ENCODE assay signal across 27 cellular contexts in genomic region chr16:24723663-24724062, GRCh38. TPM values are rescaled to one million over a fixed set of nuclear protein-coding genes. Genes with fewer than 3 reads are reported as not detected.
DNase-seq lines count a peak whose midpoint lies in the region; ATAC-seq and TF ChIP-seq lines count a peak whose summit lies in the region.
"Had no signal": no experiment of that assay in that cellular context is flagged by ENCODE, and none has a peak within 500 bp of the region (broad histone marks: within the 10 kb centered on the region; RNA-seq: fewer than 3 reads in every experiment).

No MANE protein-coding gene starts in this region.

- no peak overlapping the region for H4K8ac ChIP-seq in trophoblast cell (ENCODE audit: low read depth, low read length)

- H3K27me3 Mint-ChIP-seq in HFFc6 (ENCODE audit: insufficient read depth) (no peaks in the 10 kb centered on the region; the same call in 1 of the 2 replicates), chondrocyte (ENCODE audit: low read depth) (no peaks in the 10 kb centered on the region)

- no peak overlapping the region for H3K4ac ChIP-seq in trophoblast cell (ENCODE audit: low read depth, low read length)

- H4K91ac ChIP-seq in trophoblast cell (ENCODE audit: low read depth, low read length): no peak overlapping the region

- no peak overlapping the region for H3K14ac ChIP-seq in trophoblast cell (ENCODE audit: low read length)

- H3K4me1 Mint-ChIP-seq in HFFc6 (ENCODE audit: low read depth) (peaks cover 27% of the 10 kb centered on the region), chondrocyte (ENCODE audit: low read depth) (peaks cover 32% of the 10 kb centered on the region)
- H3K4me1 Mint-ChIP-seq: stimulated activated memory B cell treated with anti-CD40 and anti-IgM and Interleukin-4, amounts not matched to agents 10 μg/mL and 1 μg/mL and 100 μg/mL, for 72 hours had no signal

- H2BK12ac ChIP-seq in trophoblast cell (ENCODE audit: low read length): no peak overlapping the region

- no peak overlapping the region for H2BK5ac ChIP-seq in trophoblast cell (ENCODE audit: low read depth, low read length, poor library complexity)

- no peaks in the 10 kb centered on the region for H3K79me2 ChIP-seq in trophoblast cell (ENCODE audit: control insufficient read depth, insufficient read depth, low read length, poor library complexity)

- peak; percentile 78 for ATAC-seq in activated CD4-positive, CD25-positive, alpha-beta regulatory T cell treated with anti-CD3 and anti-CD28 coated beads, Interleukin-2, amount 50 U/mL, for 24 hours
- ATAC-seq: GM12878; stimulated activated memory B cell treated with anti-CD40 and anti-IgM and Interleukin-4, amounts not matched to agents 10 μg/mL and 1 μg/mL and 100 μg/mL, for 72 hours; T-helper 17 cell had no signal

- H3K9me3 ChIP-seq in adipocyte (ENCODE audit: control insufficient read depth, low read length): no peaks in the 10 kb centered on the region
- no peaks in the 10 kb centered on the region for H3K9me3 ChIP-seq in trophoblast cell (ENCODE audit: insufficient read depth, low read depth, low read length)
- H3K9me3 ChIP-seq: gastrocnemius medialis, psoas muscle, testis had no signal

- H3K27ac Mint-ChIP-seq in HFFc6: no peak overlapping the region; the same call in 1 of the 2 replicates
- H3K27ac Mint-ChIP-seq in chondrocyte (ENCODE audit: unreplicated experiment): no peak overlapping the region
- H3K27ac Mint-ChIP-seq: B cell; stimulated activated memory B cell treated with anti-CD40 and anti-IgM and Interleukin-4, amounts not matched to agents 10 μg/mL and 1 μg/mL and 100 μg/mL, for 72 hours; T-helper 17 cell had no signal

- H3K4me3 ChIP-seq in adipocyte (ENCODE audit: low read length): no peak overlapping the region
- no peak overlapping the region for H3K4me3 ChIP-seq in trophoblast cell (ENCODE audit: low read depth, low read length)
- H3K4me3 ChIP-seq: gastrocnemius medialis, GM12878, lung, psoas muscle, SJSA1, skin epidermis, testis had no signal

- H2AFZ ChIP-seq in trophoblast cell (ENCODE audit: insufficient read depth, low read length, poor library complexity): no peak overlapping the region

- H3K4me2 ChIP-seq in trophoblast cell (ENCODE audit: low read length): no peak overlapping the region

- H4K12ac ChIP-seq in trophoblast cell (ENCODE audit: low read depth, low read length): no peak overlapping the region

- no peak for TF ChIP-seq CTCF in HFFc6 (IDR thresholded peaks at IDR 0.05)
- TF ChIP-seq CTCF in chondrocyte (IDR thresholded peaks at IDR 0.05): no peak

- H2AK5ac ChIP-seq in trophoblast cell (ENCODE audit: low read length): no peak overlapping the region

- H3K23ac ChIP-seq in trophoblast cell (ENCODE audit: low read length): no peak overlapping the region

- H3K36me3 ChIP-seq in adipocyte (ENCODE audit: control insufficient read depth, insufficient read depth, low read length, severe bottlenecking) (no peaks in the 10 kb centered on the region), trophoblast cell (ENCODE audit: control insufficient read depth in 1 of 2, insufficient read depth in 2 of 2, low read length in 2 of 2) (no peaks in the 10 kb centered on the region)
- H3K36me3 ChIP-seq: gastrocnemius medialis, SJSA1 had no signal

- H3K4me3 Mint-ChIP-seq in HFFc6 (no peak overlapping the region), chondrocyte (ENCODE audit: unreplicated experiment) (no peak overlapping the region)
- H3K4me3 Mint-ChIP-seq: B cell; stimulated activated memory B cell treated with anti-CD40 and anti-IgM and Interleukin-4, amounts not matched to agents 10 μg/mL and 1 μg/mL and 100 μg/mL, for 72 hours; T-helper 17 cell had no signal

- H3K27ac ChIP-seq in trophoblast cell (ENCODE audit: low read depth, low read length): no peak overlapping the region
- H3K27ac ChIP-seq: gastrocnemius medialis, psoas muscle, SJSA1, skin epidermis, testis had no signal

- no peak overlapping the region for H3K18ac ChIP-seq in trophoblast cell (ENCODE audit: low read length)

- H3K9ac ChIP-seq in adipocyte (ENCODE audit: low read length) (peak overlapping the region; percentile 22), trophoblast cell (ENCODE audit: low read length) (no peak overlapping the region)

- DNase-seq in activated CD4-positive, CD25-positive, alpha-beta regulatory T cell (lab: John Stamatoyannopoulos, UW): no peak
- peak; percentile 41 for DNase-seq in HFFc6
- DNase-seq in adipocyte (ENCODE audit: low read depth): peak; percentile 32
- DNase-seq in trophoblast cell: peak; percentile 2 to 76
- DNase-seq in NCI-H146 treated with DMSO at 0.1 percent for 48 hours (lab: John Stamatoyannopoulos, UW; ENCODE audit: unreplicated experiment): no peak
- DNase-seq in effector CD8-positive, alpha-beta T cell (lab: John Stamatoyannopoulos, UW): no peak
- DNase-seq in chondrocyte (ENCODE audit: low spot score): no peak
- DNase-seq: 8988T; activated CD4-positive, alpha-beta T cell treated with anti-CD3 and anti-CD28 coated beads, Interleukin-2, amount 50 U/mL, for 48 hours; activated gamma-delta T cell treated with Interleukin-2 at 50 U/mL for 16 hours; gastrocnemius medialis; hippocampal formation; islet precursor cell; KG1; NCI-H187; NCI-H82; psoas muscle; stimulated activated CD4-positive, alpha-beta T cell treated with anti-CD3 and anti-CD28 coated beads, Interleukin-1b, Interleukin-23, amount 100 ng/mL, for 48 hours; T-helper 17 cell; testis had no signal

- no peak overlapping the region for H2BK120ac ChIP-seq in trophoblast cell (ENCODE audit: insufficient read depth, low read length, poor library complexity)

- H3K27me3 ChIP-seq in adipocyte (replicated peaks; ENCODE audit: control insufficient read depth, insufficient read depth, low read length) (no peaks in the 10 kb centered on the region), trophoblast cell (ENCODE audit: insufficient read depth, low read length) (no peaks in the 10 kb centered on the region)
- H3K27me3 ChIP-seq: gastrocnemius medialis, SJSA1, testis had no signal

- H3K9me3 Mint-ChIP-seq in HFFc6 (no peaks in the 10 kb centered on the region), chondrocyte (ENCODE audit: low read depth) (no peaks in the 10 kb centered on the region)
- H3K9me3 Mint-ChIP-seq: stimulated activated memory B cell treated with anti-CD40 and anti-IgM and Interleukin-4, amounts not matched to agents 10 μg/mL and 1 μg/mL and 100 μg/mL, for 72 hours had no signal

- H3K79me1 ChIP-seq in trophoblast cell (ENCODE audit: low read length): no peaks in the 10 kb centered on the region

- H3K4me1 ChIP-seq in adipocyte (ENCODE audit: control insufficient read depth, insufficient read depth, low read length): peaks cover 17% of the 10 kb centered on the region
- H3K4me1 ChIP-seq in trophoblast cell (ENCODE audit: control insufficient read depth in 1 of 2, insufficient read depth in 2 of 2, low read length in 2 of 2): no peaks in the 10 kb centered on the region
- H3K4me1 ChIP-seq: testis had no signal

- H3K36me3 Mint-ChIP-seq in HFFc6 (ENCODE audit: low read depth): no peaks in the 10 kb centered on the region
- H3K36me3 Mint-ChIP-seq in chondrocyte (ENCODE audit: low read depth): no peaks in the 10 kb centered on the region
- H3K36me3 Mint-ChIP-seq: stimulated activated memory B cell treated with anti-CD40 and anti-IgM and Interleukin-4, amounts not matched to agents 10 μg/mL and 1 μg/mL and 100 μg/mL, for 72 hours had no signal

RNA-seq across cellular contexts. Expression of gene TNRC6A, which starts 5.8 kb away (rescaled TPM):
- 10 to 100 TPM; 40.7 to 49.3 (median 41.7) TPM for total RNA-seq in HFFc6 (2021; fragmentation: NEBNext Ultra II Directional; extraction: Animal tissue kit (Norgen Biotek cat#: 25700))
- 19.9 and 21.5 TPM in 2 replicates for polyA plus RNA-seq in trophoblast cell (2013)
- 42.8 to 57.6 TPM (median 52.1 TPM) in 3 replicates for total RNA-seq in chondrocyte

Comparison
In these comparisons a context has a peak if more than half of its experiments do, and no peak if none do; other contexts are left out.
1. DNase-seq: peak in HFFc6 (single experiment), adipocyte (single experiment) and trophoblast cell (2 of 2); none in activated CD4-positive, CD25-positive, alpha-beta regulatory T cell (0 of 4), NCI-H146 treated with DMSO at 0.1 percent for 48 hours (single experiment), effector CD8-positive, alpha-beta T cell (single experiment) and chondrocyte (single experiment).